Comparison of ENCODE assay signal across 1 cellular context in genomic region chr11:45852018-45852711, GRCh38.
TF ChIP-seq lines count a peak whose summit lies in the region.

No MANE protein-coding gene starts in this region.

TF ChIP-seq in GM12878, 131 proteins besides CTCF, POLR2A, EP300 and RAD21:
- TF ChIP-seq PBX3 (IDR thresholded peaks at IDR 0.05; ENCODE audit: insufficient replicate concordance, low read depth, low read length) (peak; percentile 25), PRDM15 (CRISPR knock-in tag; IDR thresholded peaks at IDR 0.05) (no peak), PKNOX1 (IDR thresholded peaks at IDR 0.05) (peak; percentile 41; the same call in 1 of the 2 replicates), ATF2 (IDR thresholded peaks at IDR 0.05; ENCODE audit: low read length) (no peak), NFIC (IDR thresholded peaks at IDR 0.05; ENCODE audit: low read depth, low read length) (no peak), ZZZ3 (IDR thresholded peaks at IDR 0.05; ENCODE audit: control insufficient read depth, insufficient read length, low read depth) (no peak)
